8 cellular contexts compared by ENCODE assay signal in genomic region chr10:63265646-63266207, GRCh38.
DNase-seq lines count a peak whose midpoint lies in the region; ATAC-seq and TF ChIP-seq lines count a peak whose summit lies in the region.
"Had no signal": no experiment of that assay in that cellular context is flagged by ENCODE, and none has a peak within 500 bp of the region (broad histone marks: within the 10 kb centered on the region; RNA-seq: fewer than 3 reads in every experiment).

No MANE protein-coding gene starts in this region.

- H3K9me2 ChIP-seq in hepatocyte (replicated peaks; ENCODE audit: insufficient read depth): no peaks in the 10 kb centered on the region

- H4K20me1 ChIP-seq in hepatocyte (ENCODE audit: insufficient read depth, poor library complexity, severe bottlenecking): peaks cover 38% of the 10 kb centered on the region

- no peak overlapping the region for H2AFZ ChIP-seq in hepatocyte

- TF ChIP-seq CTCF in HL-60 (IDR thresholded peaks at IDR 0.05; ENCODE audit: insufficient read depth, low read length) (no peak), hepatocyte (IDR thresholded peaks at IDR 0.05; ENCODE audit: poor library complexity) (no peak)
- no peak for TF ChIP-seq CTCF in activated CD8-positive, alpha-beta T cell treated with anti-CD3 and anti-CD28 coated beads for 36 hours (IDR thresholded peaks at IDR 0.05)

- no peaks in the 10 kb centered on the region for H3K27me3 ChIP-seq in HL-60 (ENCODE audit: insufficient read depth, poor library complexity, severe bottlenecking)
- no peaks in the 10 kb centered on the region for H3K27me3 ChIP-seq in hepatocyte

- ATAC-seq in activated CD8-positive, alpha-beta T cell treated with anti-CD3 and anti-CD28 coated beads for 36 hours: no peak
- ATAC-seq in stimulated activated memory B cell treated with anti-CD40 and anti-IgM and Interleukin-4, amounts not matched to agents 10 μg/mL and 1 μg/mL and 100 μg/mL, for 72 hours: no peak

- H3K27ac ChIP-seq in HL-60 (replicated peaks): peak overlapping the region; percentile 86
- peak overlapping the region; percentile 95 for H3K27ac ChIP-seq in hepatocyte

- peaks cover 86% of the 10 kb centered on the region for H3K79me2 ChIP-seq in hepatocyte

- peak overlapping the region; percentile 73 for H3K4me2 ChIP-seq in hepatocyte

- H3K9me3 ChIP-seq in hepatocyte (ENCODE audit: low read depth): no peaks in the 10 kb centered on the region

- peaks cover 13% of the 10 kb centered on the region for H3K4me1 ChIP-seq in hepatocyte (ENCODE audit: insufficient read depth)

- peak overlapping the region; percentile 56 for H3K4me3 ChIP-seq in HL-60 (replicated peaks; ENCODE audit: insufficient read depth, low read length)
- H3K4me3 ChIP-seq in hepatocyte: peak overlapping the region; percentile 64

- no peaks in the 10 kb centered on the region for H3K27me3 Mint-ChIP-seq in activated CD8-positive, alpha-beta T cell treated with anti-CD3 and anti-CD28 coated beads for 36 hours
- H3K27me3 Mint-ChIP-seq in stimulated activated memory B cell treated with anti-CD40 and anti-IgM and Interleukin-4, amounts not matched to agents 10 μg/mL and 1 μg/mL and 100 μg/mL, for 72 hours: no peaks in the 10 kb centered on the region

- H3K36me3 Mint-ChIP-seq in activated CD8-positive, alpha-beta T cell treated with anti-CD3 and anti-CD28 coated beads for 36 hours (ENCODE audit: low read depth): peaks cover 19% of the 10 kb centered on the region
- H3K36me3 Mint-ChIP-seq in stimulated activated memory B cell treated with anti-CD40 and anti-IgM and Interleukin-4, amounts not matched to agents 10 μg/mL and 1 μg/mL and 100 μg/mL, for 72 hours: peaks cover 10% of the 10 kb centered on the region

- H3K36me3 ChIP-seq in hepatocyte (replicated peaks; ENCODE audit: insufficient read depth, low read depth): no peaks in the 10 kb centered on the region

- peak overlapping the region; percentile 86 for H3K4me3 Mint-ChIP-seq in activated CD8-positive, alpha-beta T cell treated with anti-CD3 and anti-CD28 coated beads for 36 hours
- H3K4me3 Mint-ChIP-seq in stimulated activated memory B cell treated with anti-CD40 and anti-IgM and Interleukin-4, amounts not matched to agents 10 μg/mL and 1 μg/mL and 100 μg/mL, for 72 hours: peak overlapping the region; percentile 86

- H3K27ac Mint-ChIP-seq in activated CD8-positive, alpha-beta T cell treated with anti-CD3 and anti-CD28 coated beads for 36 hours: peak overlapping the region; percentile 98
- H3K27ac Mint-ChIP-seq in stimulated activated memory B cell treated with anti-CD40 and anti-IgM and Interleukin-4, amounts not matched to agents 10 μg/mL and 1 μg/mL and 100 μg/mL, for 72 hours: peak overlapping the region; percentile 98

- intact Hi-C loops in activated CD8-positive, alpha-beta T cell treated with anti-CD3 and anti-CD28 coated beads for 36 hours (cut with micrococcal nuclease): loop anchor here (5.0 to 10.0 kb wide), 3 partner anchors 91 to 367 kb away; partner anchors contain the start of gene JMJD1C

- POLR2A ChIA-PET in activated CD8-positive, alpha-beta T cell treated with anti-CD3 and anti-CD28 coated beads for 36 hours (lab: Charles Lee): interaction anchor here (1.1 to 1.2 kb wide), 3 partner anchors 29 to 256 kb away, joined by 3 to 5 read pairs (median 4); partner anchors contain the start of gene REEP3

- DNase-seq in HL-60 (ENCODE audit: low read depth in 1 of 2, low spot score in 1 of 2) (no peak), hepatocyte (ENCODE audit: low spot score) (no peak), AG08395 (ENCODE audit: low spot score) (no peak), SW480 (ENCODE audit: low spot score) (no peak), glomerular visceral epithelial cell (ENCODE audit: extremely low spot score) (no peak)
- no peak for DNase-seq in activated CD8-positive, alpha-beta T cell treated with anti-CD3 and anti-CD28 coated beads for 36 hours
- DNase-seq: activated CD4-positive, alpha-beta T cell treated with anti-CD3 and anti-CD28 coated beads, Interleukin-2, amount 50 U/mL, for 1 hour had no signal

- peaks cover 29% of the 10 kb centered on the region for H3K4me1 Mint-ChIP-seq in activated CD8-positive, alpha-beta T cell treated with anti-CD3 and anti-CD28 coated beads for 36 hours (ENCODE audit: low read depth)
- H3K4me1 Mint-ChIP-seq in stimulated activated memory B cell treated with anti-CD40 and anti-IgM and Interleukin-4, amounts not matched to agents 10 μg/mL and 1 μg/mL and 100 μg/mL, for 72 hours: peaks cover 29% of the 10 kb centered on the region

- WGBS in hepatocyte (ENCODE audit: low lambda C conversion rate, missing lambda C conversion rate): 20% methylated on average over 2 of the region's 2 CpGs

- H3K9me3 Mint-ChIP-seq in activated CD8-positive, alpha-beta T cell treated with anti-CD3 and anti-CD28 coated beads for 36 hours: no peaks in the 10 kb centered on the region
- no peaks in the 10 kb centered on the region for H3K9me3 Mint-ChIP-seq in stimulated activated memory B cell treated with anti-CD40 and anti-IgM and Interleukin-4, amounts not matched to agents 10 μg/mL and 1 μg/mL and 100 μg/mL, for 72 hours

- CTCF ChIA-PET in activated CD8-positive, alpha-beta T cell treated with anti-CD3 and anti-CD28 coated beads for 36 hours (lab: Charles Lee): interaction anchor here (0.7 to 1.8 kb wide), 3 partner anchors 11 to 454 kb away, joined by 3 to 4 read pairs (median 3); no protein-coding TSS in a partner anchor
